Comparison of ENCODE assay signal across 16 cellular contexts in the genomic region with DNA sequence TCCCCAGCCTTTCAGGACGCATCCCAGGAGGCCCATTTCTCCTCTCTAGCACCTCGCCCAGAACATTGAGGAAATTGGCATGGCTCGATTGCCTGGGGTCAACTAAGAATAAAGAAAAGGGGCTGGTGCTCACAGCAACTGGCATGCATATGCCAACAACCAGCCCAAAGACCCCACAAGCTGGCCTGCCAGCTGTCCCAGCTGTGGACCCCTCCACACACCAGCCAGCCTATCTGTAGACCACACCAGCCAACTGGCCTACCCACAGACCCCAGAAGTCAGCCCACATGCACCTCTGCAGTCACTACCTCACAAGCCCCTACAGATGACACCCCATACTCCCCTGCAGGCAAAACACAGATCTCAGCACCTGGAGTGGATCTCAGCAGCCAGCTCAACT.
DNase-seq lines count a peak whose midpoint lies in the region; ATAC-seq and TF ChIP-seq lines count a peak whose summit lies in the region.
"Had no signal": no experiment of that assay in that cellular context is flagged by ENCODE, and none has a peak within 500 bp of the region (broad histone marks: within the 10 kb centered on the region; RNA-seq: fewer than 3 reads in every experiment).

No MANE protein-coding gene starts in this region.

- H3K4me1 ChIP-seq in RWPE2 (ENCODE audit: insufficient read depth, poor library complexity, severe bottlenecking) (no peaks in the 10 kb centered on the region), transverse colon (no peaks in the 10 kb centered on the region)

- H3K9me3 ChIP-seq in RWPE2 (ENCODE audit: severe bottlenecking) (no peaks in the 10 kb centered on the region), transverse colon (no peaks in the 10 kb centered on the region)

- intact Hi-C loops in transverse colon (cut with DNase I; ENCODE audit: low total_unique reads) = no loop called here

- H3K27ac Mint-ChIP-seq in activated naive CD8-positive, alpha-beta T cell treated with anti-CD3 and anti-CD28 coated beads, Interleukin-2, amount 10 ng/mL, durations not matched to agents 7 days and 5 days = peak overlapping the region; percentile 56
- H3K27ac Mint-ChIP-seq in activated naive CD8-positive, alpha-beta T cell treated with anti-CD3 and anti-CD28 coated beads for 36 hours = no peak overlapping the region
- H3K27ac Mint-ChIP-seq in effector memory CD8-positive, alpha-beta T cell = peak overlapping the region; percentile 13 to 17

- no peak for TF ChIP-seq POLR2A in transverse colon (IDR thresholded peaks at IDR 0.05)

- H3K27me3 Mint-ChIP-seq in activated naive CD8-positive, alpha-beta T cell treated with anti-CD3 and anti-CD28 coated beads, Interleukin-2, amount 10 ng/mL, durations not matched to agents 7 days and 5 days = no peaks in the 10 kb centered on the region
- H3K27me3 Mint-ChIP-seq in activated naive CD8-positive, alpha-beta T cell treated with anti-CD3 and anti-CD28 coated beads for 36 hours = no peaks in the 10 kb centered on the region
- H3K27me3 Mint-ChIP-seq in effector memory CD8-positive, alpha-beta T cell = no peaks in the 10 kb centered on the region

- WGBS in transverse colon (ENCODE audit: low coverage in 1 of 2), 2 donors = 97% methylated on average over 3 of the region's 3 CpGs; no CpG with 5 or more reads in 1 of the 2 donors

- POLR2A ChIA-PET in activated naive CD8-positive, alpha-beta T cell treated with anti-CD3 and anti-CD28 coated beads, Interleukin-2, amount 10 ng/mL, durations not matched to agents 7 days and 5 days (lab: Charles Lee) = no interaction called here

- H3K4me3 ChIP-seq in RWPE2 (ENCODE audit: severe bottlenecking) (no peak overlapping the region), transverse colon (no peak overlapping the region)

- peaks cover 26% of the 10 kb centered on the region for H3K9me3 Mint-ChIP-seq in activated naive CD8-positive, alpha-beta T cell treated with anti-CD3 and anti-CD28 coated beads, Interleukin-2, amount 10 ng/mL, durations not matched to agents 7 days and 5 days
- H3K9me3 Mint-ChIP-seq in activated naive CD8-positive, alpha-beta T cell treated with anti-CD3 and anti-CD28 coated beads for 36 hours = peaks cover 24% of the 10 kb centered on the region
- H3K9me3 Mint-ChIP-seq in effector memory CD8-positive, alpha-beta T cell = peaks cover 5 to 7% of the 10 kb centered on the region in 2 donors

- peaks cover 4% of the 10 kb centered on the region for H3K4me1 Mint-ChIP-seq in activated naive CD8-positive, alpha-beta T cell treated with anti-CD3 and anti-CD28 coated beads, Interleukin-2, amount 10 ng/mL, durations not matched to agents 7 days and 5 days
- H3K4me1 Mint-ChIP-seq in activated naive CD8-positive, alpha-beta T cell treated with anti-CD3 and anti-CD28 coated beads for 36 hours = no peaks in the 10 kb centered on the region
- H3K4me1 Mint-ChIP-seq in effector memory CD8-positive, alpha-beta T cell (ENCODE audit: low read depth in 2 of 2) = no peaks in the 10 kb centered on the region

- H3K27me3 ChIP-seq in RWPE2 (ENCODE audit: insufficient read depth, poor library complexity, severe bottlenecking) (no peaks in the 10 kb centered on the region), transverse colon (no peaks in the 10 kb centered on the region)

- no peaks in the 10 kb centered on the region for H3K36me3 ChIP-seq in RWPE2 (ENCODE audit: low read depth)
- no peaks in the 10 kb centered on the region for H3K36me3 ChIP-seq in transverse colon

- DNase-seq in activated naive CD8-positive, alpha-beta T cell treated with anti-CD3 and anti-CD28 coated beads, Interleukin-2, amount 10 ng/mL, durations not matched to agents 7 days and 5 days = no peak
- DNase-seq in activated naive CD8-positive, alpha-beta T cell treated with anti-CD3 and anti-CD28 coated beads for 36 hours = no peak
- peak; percentile 11 for DNase-seq in RWPE2 (ENCODE audit: low spot score)
- no peak for DNase-seq in effector memory CD8-positive, alpha-beta T cell
- DNase-seq in transverse colon = peak; percentile 4
- no peak for DNase-seq in stimulated activated naive CD8-positive, alpha-beta T cell treated with anti-CD3 and anti-CD28 coated beads, Interleukin-15, Interleukin-2, amounts not matched to agents 100 U/mL and 50 U/mL, for 24 hours
- no peak for DNase-seq in EL
- DNase-seq: ACHN; AML-193; NCI-H1092 treated with DMSO at 0.1 percent for 48 hours; NCI-H2107; NCI-H510A; NCI-H748 treated with DMSO at 0.1 percent for 48 hours; NK-92 treated with Interleukin-12 subunit alpha and Interleukin-12 subunit beta, amount 100 ng/mL, for 24 hours; OCI-M1 had no signal

- no peak overlapping the region for H3K27ac ChIP-seq in RWPE2 (ENCODE audit: poor library complexity, severe bottlenecking)
- no peak overlapping the region for H3K27ac ChIP-seq in transverse colon
- H3K27ac ChIP-seq: C4-2B had no signal

- peaks cover 14% of the 10 kb centered on the region for H3K36me3 Mint-ChIP-seq in activated naive CD8-positive, alpha-beta T cell treated with anti-CD3 and anti-CD28 coated beads, Interleukin-2, amount 10 ng/mL, durations not matched to agents 7 days and 5 days
- H3K36me3 Mint-ChIP-seq in activated naive CD8-positive, alpha-beta T cell treated with anti-CD3 and anti-CD28 coated beads for 36 hours = peaks cover 6% of the 10 kb centered on the region
- H3K36me3 Mint-ChIP-seq in effector memory CD8-positive, alpha-beta T cell (ENCODE audit: insufficient read depth) = no peaks in the 10 kb centered on the region

- TF ChIP-seq CTCF in RWPE2 (IDR thresholded peaks at IDR 0.05; ENCODE audit: poor library complexity, severe bottlenecking) (no peak), transverse colon (IDR thresholded peaks at IDR 0.05) (no peak)

- in situ Hi-C loops in transverse colon (cut with MboI; ENCODE audit: low pct_ligation_motif_present in 1 of 4, low pct_unique_long_range_greater_than_20kb in 1 of 4, low sequenced_read_pairs in 3 of 4) = no loop called here

- no peak overlapping the region for H3K4me3 Mint-ChIP-seq in activated naive CD8-positive, alpha-beta T cell treated with anti-CD3 and anti-CD28 coated beads, Interleukin-2, amount 10 ng/mL, durations not matched to agents 7 days and 5 days
- no peak overlapping the region for H3K4me3 Mint-ChIP-seq in activated naive CD8-positive, alpha-beta T cell treated with anti-CD3 and anti-CD28 coated beads for 36 hours
- H3K4me3 Mint-ChIP-seq in effector memory CD8-positive, alpha-beta T cell = no peak overlapping the region

- no peak for ATAC-seq in activated naive CD8-positive, alpha-beta T cell treated with anti-CD3 and anti-CD28 coated beads, Interleukin-2, amount 10 ng/mL, durations not matched to agents 7 days and 5 days (ENCODE audit: low read depth)
- ATAC-seq in RWPE2 (ENCODE audit: low read depth) = no peak
- ATAC-seq in effector memory CD8-positive, alpha-beta T cell (replicated peaks) = no peak
- no peak for ATAC-seq in stimulated activated naive CD8-positive, alpha-beta T cell treated with anti-CD3 and anti-CD28 coated beads, Interleukin-15, Interleukin-2, amounts not matched to agents 100 U/mL and 50 U/mL, for 24 hours

- no peak for TF ChIP-seq EP300 in transverse colon (IDR thresholded peaks at IDR 0.05; ENCODE audit: low read depth)

Comparison
In these comparisons a context has a peak if more than half of its experiments do, and no peak if none do; other contexts are left out.
1. DNase-seq: peak in RWPE2 (single experiment) and transverse colon (single experiment); none in activated naive CD8-positive, alpha-beta T cell treated with anti-CD3 and anti-CD28 coated beads, Interleukin-2, amount 10 ng/mL, durations not matched to agents 7 days and 5 days (single experiment), activated naive CD8-positive, alpha-beta T cell treated with anti-CD3 and anti-CD28 coated beads for 36 hours (single experiment), effector memory CD8-positive, alpha-beta T cell (0 of 3), stimulated activated naive CD8-positive, alpha-beta T cell treated with anti-CD3 and anti-CD28 coated beads, Interleukin-15, Interleukin-2, amounts not matched to agents 100 U/mL and 50 U/mL, for 24 hours (single experiment) and EL (single experiment).